ENCODE assay signal across 8 cellular contexts in the genomic region with DNA sequence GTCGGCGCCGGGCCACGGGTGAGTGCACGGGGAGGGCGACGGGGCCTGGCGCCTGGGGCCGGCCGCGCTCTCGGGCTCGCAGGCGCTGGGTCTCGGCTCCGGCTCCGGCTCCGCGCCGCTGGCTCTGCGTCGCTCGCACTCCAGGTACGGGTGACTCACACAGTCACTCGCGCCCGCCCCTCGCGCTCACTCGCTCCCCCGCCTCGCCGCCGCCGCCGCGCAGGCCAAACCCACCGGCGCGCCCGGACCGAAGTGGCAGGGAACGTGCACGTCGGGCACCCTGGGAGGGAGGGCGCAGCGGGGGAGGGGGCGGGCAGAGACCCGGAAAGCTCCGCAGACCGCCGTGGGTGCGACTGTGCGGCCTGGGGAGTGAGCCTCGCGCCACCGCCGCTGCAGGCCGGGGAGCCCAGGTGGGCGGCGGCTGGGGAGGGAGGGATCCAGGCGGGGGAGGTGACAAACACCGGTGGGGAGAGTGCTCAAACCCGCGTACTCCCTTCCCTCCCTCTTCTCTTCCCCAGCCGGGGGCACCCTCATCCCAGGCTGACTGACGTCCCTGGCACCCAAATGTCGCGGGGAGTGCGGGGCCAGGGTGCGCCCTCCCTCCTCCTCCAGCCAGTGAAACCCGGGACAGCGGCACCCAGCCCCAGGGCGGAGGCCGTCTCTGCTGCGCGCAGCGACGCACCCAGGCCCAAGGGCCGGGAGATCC.
DNase-seq lines count a peak whose midpoint lies in the region; ATAC-seq, FAIRE-seq and TF ChIP-seq lines count a peak whose summit lies in the region.

No MANE protein-coding gene starts in this region.

- TF ChIP-seq CTCF in kidney (IDR thresholded peaks at IDR 0.05; ENCODE audit: borderline replicate concordance, extremely low read depth, insufficient read depth), result no peak

- FAIRE-seq in kidney (lab: Jason Lieb, UNC), result no peak

- peak; percentile 50 for DNase-seq in AG20443 (ENCODE audit: low spot score)
- DNase-seq in NCI-H774 (lab: John Stamatoyannopoulos, UW), result peak; percentile 76
- DNase-seq in T47D (ENCODE audit: low read depth in 1 of 2, low spot score in 1 of 2), result peak; percentile 64 to 93
- peak; percentile 95 for DNase-seq in kidney
- DNase-seq in stimulated activated CD4-positive, alpha-beta T cell treated with anti-CD3 and anti-CD28 coated beads, Interleukin-12 subunit alpha, Interleukin-12 subunit beta, amount 100 ng/mL, for 48 hours (ENCODE audit: low read depth in 2 of 3, low spot score in 1 of 3), result peak; percentile 4 to 19 (median 13)
- DNase-seq in NCI-H1694 treated with DMSO at 0.1 percent for 48 hours (lab: John Stamatoyannopoulos, UW), result no peak

- intact Hi-C loops in kidney (cut with DNase I), result no loop called here

- H3K9me3 ChIP-seq in kidney (ENCODE audit: control insufficient read depth in 1 of 2, low read length in 2 of 2), result no peaks in the 10 kb centered on the region

- peak overlapping the region; percentile 29 to 86 for H3K9ac ChIP-seq in kidney (ENCODE audit: low read length in 2 of 2)

- peak overlapping the region; percentile 85 to 88 for H3K27ac ChIP-seq in kidney (ENCODE audit: low read depth in 2 of 2, low read length in 2 of 2)

- ATAC-seq in GM21423 (IDR thresholded peaks at IDR 0.05; ENCODE audit: unreplicated experiment) (peak; percentile 44), HG03565 (IDR thresholded peaks at IDR 0.05; ENCODE audit: unreplicated experiment) (no peak)

- peak overlapping the region; percentile 32 to 55 for H3K4me3 ChIP-seq in kidney (ENCODE audit: low read length in 2 of 2)

- peaks cover 3 to 4% of the 10 kb centered on the region in 2 donors for H3K4me1 ChIP-seq in kidney (ENCODE audit: control insufficient read depth in 1 of 2, insufficient read depth in 1 of 2, low read depth in 1 of 2, low read length in 2 of 2)

- in situ Hi-C loops in T47D (cut with HindIII; ENCODE audit: low pct_unique_long_range_greater_than_20kb, low sequenced_read_pairs), result no loop called here

- H3K36me3 ChIP-seq in kidney (ENCODE audit: control insufficient read depth in 1 of 2, insufficient read depth in 2 of 2, low read length in 2 of 2), result peaks cover 0 to 4% of the 10 kb centered on the region in 2 donors
